ENCODE assay signal across 1 cellular context in the genomic region with DNA sequence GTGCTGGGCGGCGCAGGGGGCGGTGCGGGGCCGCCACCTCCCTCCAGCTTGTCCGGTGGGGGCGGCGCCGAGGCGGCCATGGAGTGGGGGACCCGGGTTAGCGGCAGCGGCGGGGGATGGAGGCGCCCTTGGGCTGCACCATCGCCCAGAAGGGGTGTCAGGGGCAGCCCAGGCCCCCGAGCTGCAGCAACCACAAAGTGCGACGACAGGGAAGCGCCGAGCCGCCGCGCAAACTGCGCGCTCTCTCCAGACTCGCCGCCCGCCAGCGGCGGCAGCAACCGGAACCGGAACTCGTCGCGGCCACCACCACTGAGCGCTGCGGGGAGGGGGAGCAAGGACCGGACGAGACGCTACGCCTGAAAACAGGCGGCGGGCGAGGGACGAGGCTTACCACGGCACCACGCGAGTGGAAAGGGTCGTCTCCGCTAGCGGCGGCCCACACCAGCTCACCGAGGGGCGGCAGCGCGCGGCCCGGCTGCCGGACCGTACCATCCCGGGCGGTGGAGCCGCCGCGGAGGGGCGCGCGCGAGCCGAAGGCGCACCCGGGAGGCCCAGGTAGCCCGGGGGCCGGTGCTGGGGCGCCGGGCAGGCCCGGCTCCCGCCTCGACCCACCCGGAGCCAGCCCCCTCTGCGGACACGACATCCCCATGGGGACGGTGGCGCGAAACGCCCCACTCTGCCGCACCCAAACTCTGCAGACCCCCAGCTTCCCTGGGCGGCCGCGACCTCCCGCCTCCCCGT.
TF ChIP-seq lines count a peak whose summit lies in the region.

Gene PYGO2, minus strand, starts transcription at position 286 of the 741 bp plus-strand sequence. Its CDS starts 206 bp downstream, at position 80.

TF ChIP-seq in GM12878, 131 proteins besides CTCF, POLR2A, EP300 and RAD21 (continued from another document and continues in another):
- peak; percentile 96 for TF ChIP-seq BACH1 (IDR thresholded peaks at IDR 0.05; ENCODE audit: borderline replicate concordance)
- peak; percentile 54 for TF ChIP-seq E4F1 (IDR thresholded peaks at IDR 0.05; ENCODE audit: borderline replicate concordance, partially characterized antibody)
- peak; percentile 89; the same call in 1 of the 2 replicates for TF ChIP-seq GATAD2B (conservative IDR thresholded peaks at IDR 0.05; ENCODE audit: low read depth)
- peak; percentile 81; the same call in 1 of the 2 replicates for TF ChIP-seq POLR2AphosphoS5 (IDR thresholded peaks at IDR 0.05; ENCODE audit: low read length)
- TF ChIP-seq ZBED1 (IDR thresholded peaks at IDR 0.05; ENCODE audit: borderline replicate concordance) = no peak
- TF ChIP-seq, protein P1, sequence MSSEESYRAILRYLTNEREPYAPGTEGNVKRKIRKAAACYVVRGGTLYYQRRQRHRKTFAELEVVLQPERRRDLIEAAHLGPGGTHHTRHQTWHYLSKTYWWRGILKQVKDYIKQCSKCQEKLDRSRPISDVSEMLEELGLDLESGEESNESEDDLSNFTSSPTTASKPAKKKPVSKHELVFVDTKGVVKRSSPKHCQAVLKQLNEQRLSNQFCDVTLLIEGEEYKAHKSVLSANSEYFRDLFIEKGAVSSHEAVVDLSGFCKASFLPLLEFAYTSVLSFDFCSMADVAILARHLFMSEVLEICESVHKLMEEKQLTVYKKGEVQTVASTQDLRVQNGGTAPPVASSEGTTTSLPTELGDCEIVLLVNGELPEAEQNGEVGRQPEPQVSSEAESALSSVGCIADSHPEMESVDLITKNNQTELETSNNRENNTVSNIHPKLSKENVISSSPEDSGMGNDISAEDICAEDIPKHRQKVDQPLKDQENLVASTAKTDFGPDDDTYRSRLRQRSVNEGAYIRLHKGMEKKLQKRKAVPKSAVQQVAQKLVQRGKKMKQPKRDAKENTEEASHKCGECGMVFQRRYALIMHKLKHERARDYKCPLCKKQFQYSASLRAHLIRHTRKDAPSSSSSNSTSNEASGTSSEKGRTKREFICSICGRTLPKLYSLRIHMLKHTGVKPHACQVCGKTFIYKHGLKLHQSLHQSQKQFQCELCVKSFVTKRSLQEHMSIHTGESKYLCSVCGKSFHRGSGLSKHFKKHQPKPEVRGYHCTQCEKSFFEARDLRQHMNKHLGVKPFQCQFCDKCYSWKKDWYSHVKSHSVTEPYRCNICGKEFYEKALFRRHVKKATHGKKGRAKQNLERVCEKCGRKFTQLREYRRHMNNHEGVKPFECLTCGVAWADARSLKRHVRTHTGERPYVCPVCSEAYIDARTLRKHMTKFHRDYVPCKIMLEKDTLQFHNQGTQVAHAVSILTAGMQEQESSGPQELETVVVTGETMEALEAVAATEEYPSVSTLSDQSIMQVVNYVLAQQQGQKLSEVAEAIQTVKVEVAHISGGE (CRISPR knock-in tag; IDR thresholded peaks at IDR 0.05) = peak; percentile 42; the same call in 1 of the 2 replicates
- TF ChIP-seq HCFC1 (IDR thresholded peaks at IDR 0.05; ENCODE audit: low read length) = peak; percentile 50
- TF ChIP-seq ZBTB4 (CRISPR knock-in tag; IDR thresholded peaks at IDR 0.05) = no peak
- no peak for TF ChIP-seq RCOR1 (conservative IDR thresholded peaks at IDR 0.05; ENCODE audit: low read depth, low read length)
- TF ChIP-seq, protein P2, sequence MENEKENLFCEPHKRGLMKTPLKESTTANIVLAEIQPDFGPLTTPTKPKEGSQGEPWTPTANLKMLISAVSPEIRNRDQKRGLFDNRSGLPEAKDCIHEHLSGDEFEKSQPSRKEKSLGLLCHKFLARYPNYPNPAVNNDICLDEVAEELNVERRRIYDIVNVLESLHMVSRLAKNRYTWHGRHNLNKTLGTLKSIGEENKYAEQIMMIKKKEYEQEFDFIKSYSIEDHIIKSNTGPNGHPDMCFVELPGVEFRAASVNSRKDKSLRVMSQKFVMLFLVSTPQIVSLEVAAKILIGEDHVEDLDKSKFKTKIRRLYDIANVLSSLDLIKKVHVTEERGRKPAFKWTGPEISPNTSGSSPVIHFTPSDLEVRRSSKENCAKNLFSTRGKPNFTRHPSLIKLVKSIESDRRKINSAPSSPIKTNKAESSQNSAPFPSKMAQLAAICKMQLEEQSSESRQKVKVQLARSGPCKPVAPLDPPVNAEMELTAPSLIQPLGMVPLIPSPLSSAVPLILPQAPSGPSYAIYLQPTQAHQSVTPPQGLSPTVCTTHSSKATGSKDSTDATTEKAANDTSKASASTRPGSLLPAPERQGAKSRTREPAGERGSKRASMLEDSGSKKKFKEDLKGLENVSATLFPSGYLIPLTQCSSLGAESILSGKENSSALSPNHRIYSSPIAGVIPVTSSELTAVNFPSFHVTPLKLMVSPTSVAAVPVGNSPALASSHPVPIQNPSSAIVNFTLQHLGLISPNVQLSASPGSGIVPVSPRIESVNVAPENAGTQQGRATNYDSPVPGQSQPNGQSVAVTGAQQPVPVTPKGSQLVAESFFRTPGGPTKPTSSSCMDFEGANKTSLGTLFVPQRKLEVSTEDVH (IDR thresholded peaks at IDR 0.05; ENCODE audit: low read depth, partially characterized antibody) = no peak
- TF ChIP-seq BCL11A (IDR thresholded peaks at IDR 0.05; ENCODE audit: low read depth, low read length) = no peak
- no peak for TF ChIP-seq SMAD5 (IDR thresholded peaks at IDR 0.05; ENCODE audit: low read depth)
- TF ChIP-seq ZNF24 (IDR thresholded peaks at IDR 0.05) = peak; percentile 79
- peak; percentile 86 for TF ChIP-seq YY1 (IDR thresholded peaks at IDR 0.05; ENCODE audit: low read depth, low read length)
- TF ChIP-seq FOXM1 (IDR thresholded peaks at IDR 0.05; ENCODE audit: low read depth, low read length) = no peak
- TF ChIP-seq ZNF622 (IDR thresholded peaks at IDR 0.05) = no peak
- TF ChIP-seq RBBP5 (conservative IDR thresholded peaks at IDR 0.05) = no peak
- TF ChIP-seq NRF1 (conservative IDR thresholded peaks at IDR 0.05; ENCODE audit: low read depth, low read length) = 0 out of 2 replicates have a peak, but pooled peaks have one; percentile 9
- TF ChIP-seq, protein P3, sequence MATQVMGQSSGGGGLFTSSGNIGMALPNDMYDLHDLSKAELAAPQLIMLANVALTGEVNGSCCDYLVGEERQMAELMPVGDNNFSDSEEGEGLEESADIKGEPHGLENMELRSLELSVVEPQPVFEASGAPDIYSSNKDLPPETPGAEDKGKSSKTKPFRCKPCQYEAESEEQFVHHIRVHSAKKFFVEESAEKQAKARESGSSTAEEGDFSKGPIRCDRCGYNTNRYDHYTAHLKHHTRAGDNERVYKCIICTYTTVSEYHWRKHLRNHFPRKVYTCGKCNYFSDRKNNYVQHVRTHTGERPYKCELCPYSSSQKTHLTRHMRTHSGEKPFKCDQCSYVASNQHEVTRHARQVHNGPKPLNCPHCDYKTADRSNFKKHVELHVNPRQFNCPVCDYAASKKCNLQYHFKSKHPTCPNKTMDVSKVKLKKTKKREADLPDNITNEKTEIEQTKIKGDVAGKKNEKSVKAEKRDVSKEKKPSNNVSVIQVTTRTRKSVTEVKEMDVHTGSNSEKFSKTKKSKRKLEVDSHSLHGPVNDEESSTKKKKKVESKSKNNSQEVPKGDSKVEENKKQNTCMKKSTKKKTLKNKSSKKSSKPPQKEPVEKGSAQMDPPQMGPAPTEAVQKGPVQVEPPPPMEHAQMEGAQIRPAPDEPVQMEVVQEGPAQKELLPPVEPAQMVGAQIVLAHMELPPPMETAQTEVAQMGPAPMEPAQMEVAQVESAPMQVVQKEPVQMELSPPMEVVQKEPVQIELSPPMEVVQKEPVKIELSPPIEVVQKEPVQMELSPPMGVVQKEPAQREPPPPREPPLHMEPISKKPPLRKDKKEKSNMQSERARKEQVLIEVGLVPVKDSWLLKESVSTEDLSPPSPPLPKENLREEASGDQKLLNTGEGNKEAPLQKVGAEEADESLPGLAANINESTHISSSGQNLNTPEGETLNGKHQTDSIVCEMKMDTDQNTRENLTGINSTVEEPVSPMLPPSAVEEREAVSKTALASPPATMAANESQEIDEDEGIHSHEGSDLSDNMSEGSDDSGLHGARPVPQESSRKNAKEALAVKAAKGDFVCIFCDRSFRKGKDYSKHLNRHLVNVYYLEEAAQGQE (IDR thresholded peaks at IDR 0.05; ENCODE audit: low read depth, low read length) = no peak
- TF ChIP-seq HDAC2 (IDR thresholded peaks at IDR 0.05) = no peak
- TF ChIP-seq, protein P4, sequence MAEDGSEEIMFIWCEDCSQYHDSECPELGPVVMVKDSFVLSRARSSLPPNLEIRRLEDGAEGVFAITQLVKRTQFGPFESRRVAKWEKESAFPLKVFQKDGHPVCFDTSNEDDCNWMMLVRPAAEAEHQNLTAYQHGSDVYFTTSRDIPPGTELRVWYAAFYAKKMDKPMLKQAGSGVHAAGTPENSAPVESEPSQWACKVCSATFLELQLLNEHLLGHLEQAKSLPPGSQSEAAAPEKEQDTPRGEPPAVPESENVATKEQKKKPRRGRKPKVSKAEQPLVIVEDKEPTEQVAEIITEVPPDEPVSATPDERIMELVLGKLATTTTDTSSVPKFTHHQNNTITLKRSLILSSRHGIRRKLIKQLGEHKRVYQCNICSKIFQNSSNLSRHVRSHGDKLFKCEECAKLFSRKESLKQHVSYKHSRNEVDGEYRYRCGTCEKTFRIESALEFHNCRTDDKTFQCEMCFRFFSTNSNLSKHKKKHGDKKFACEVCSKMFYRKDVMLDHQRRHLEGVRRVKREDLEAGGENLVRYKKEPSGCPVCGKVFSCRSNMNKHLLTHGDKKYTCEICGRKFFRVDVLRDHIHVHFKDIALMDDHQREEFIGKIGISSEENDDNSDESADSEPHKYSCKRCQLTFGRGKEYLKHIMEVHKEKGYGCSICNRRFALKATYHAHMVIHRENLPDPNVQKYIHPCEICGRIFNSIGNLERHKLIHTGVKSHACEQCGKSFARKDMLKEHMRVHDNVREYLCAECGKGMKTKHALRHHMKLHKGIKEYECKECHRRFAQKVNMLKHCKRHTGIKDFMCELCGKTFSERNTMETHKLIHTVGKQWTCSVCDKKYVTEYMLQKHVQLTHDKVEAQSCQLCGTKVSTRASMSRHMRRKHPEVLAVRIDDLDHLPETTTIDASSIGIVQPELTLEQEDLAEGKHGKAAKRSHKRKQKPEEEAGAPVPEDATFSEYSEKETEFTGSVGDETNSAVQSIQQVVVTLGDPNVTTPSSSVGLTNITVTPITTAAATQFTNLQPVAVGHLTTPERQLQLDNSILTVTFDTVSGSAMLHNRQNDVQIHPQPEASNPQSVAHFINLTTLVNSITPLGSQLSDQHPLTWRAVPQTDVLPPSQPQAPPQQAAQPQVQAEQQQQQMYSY (CRISPR knock-in tag; IDR thresholded peaks at IDR 0.05) = no peak
- peak; percentile 96 for TF ChIP-seq JUND (IDR thresholded peaks at IDR 0.05; ENCODE audit: low read depth, low read length)
- TF ChIP-seq MYB (IDR thresholded peaks at IDR 0.05; ENCODE audit: borderline replicate concordance, low read depth, low read length) = no peak
- peak; percentile 58; the same call in 1 of the 2 replicates for TF ChIP-seq NBN (IDR thresholded peaks at IDR 0.05)
- TF ChIP-seq PAX8 (IDR thresholded peaks at IDR 0.05) = no peak
- TF ChIP-seq NR2F1 (conservative IDR thresholded peaks at IDR 0.05) = peak; percentile 82; the same call in 1 of the 2 replicates
- no peak for TF ChIP-seq ESRRA (IDR thresholded peaks at IDR 0.05; ENCODE audit: low read length)
- TF ChIP-seq SUZ12 (IDR thresholded peaks at IDR 0.05; ENCODE audit: unreplicated experiment) = no peak
- no peak for TF ChIP-seq TCF7 (IDR thresholded peaks at IDR 0.05; ENCODE audit: borderline replicate concordance)
- TF ChIP-seq, protein P5, sequence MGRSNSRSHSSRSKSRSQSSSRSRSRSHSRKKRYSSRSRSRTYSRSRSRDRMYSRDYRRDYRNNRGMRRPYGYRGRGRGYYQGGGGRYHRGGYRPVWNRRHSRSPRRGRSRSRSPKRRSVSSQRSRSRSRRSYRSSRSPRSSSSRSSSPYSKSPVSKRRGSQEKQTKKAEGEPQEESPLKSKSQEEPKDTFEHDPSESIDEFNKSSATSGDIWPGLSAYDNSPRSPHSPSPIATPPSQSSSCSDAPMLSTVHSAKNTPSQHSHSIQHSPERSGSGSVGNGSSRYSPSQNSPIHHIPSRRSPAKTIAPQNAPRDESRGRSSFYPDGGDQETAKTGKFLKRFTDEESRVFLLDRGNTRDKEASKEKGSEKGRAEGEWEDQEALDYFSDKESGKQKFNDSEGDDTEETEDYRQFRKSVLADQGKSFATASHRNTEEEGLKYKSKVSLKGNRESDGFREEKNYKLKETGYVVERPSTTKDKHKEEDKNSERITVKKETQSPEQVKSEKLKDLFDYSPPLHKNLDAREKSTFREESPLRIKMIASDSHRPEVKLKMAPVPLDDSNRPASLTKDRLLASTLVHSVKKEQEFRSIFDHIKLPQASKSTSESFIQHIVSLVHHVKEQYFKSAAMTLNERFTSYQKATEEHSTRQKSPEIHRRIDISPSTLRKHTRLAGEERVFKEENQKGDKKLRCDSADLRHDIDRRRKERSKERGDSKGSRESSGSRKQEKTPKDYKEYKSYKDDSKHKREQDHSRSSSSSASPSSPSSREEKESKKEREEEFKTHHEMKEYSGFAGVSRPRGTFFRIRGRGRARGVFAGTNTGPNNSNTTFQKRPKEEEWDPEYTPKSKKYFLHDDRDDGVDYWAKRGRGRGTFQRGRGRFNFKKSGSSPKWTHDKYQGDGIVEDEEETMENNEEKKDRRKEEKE (IDR thresholded peaks at IDR 0.05) = peak; percentile 93
- TF ChIP-seq NR2C1 (IDR thresholded peaks at IDR 0.05) = peak; percentile 61
